26 cellular contexts compared by ENCODE assay signal in the genomic region with DNA sequence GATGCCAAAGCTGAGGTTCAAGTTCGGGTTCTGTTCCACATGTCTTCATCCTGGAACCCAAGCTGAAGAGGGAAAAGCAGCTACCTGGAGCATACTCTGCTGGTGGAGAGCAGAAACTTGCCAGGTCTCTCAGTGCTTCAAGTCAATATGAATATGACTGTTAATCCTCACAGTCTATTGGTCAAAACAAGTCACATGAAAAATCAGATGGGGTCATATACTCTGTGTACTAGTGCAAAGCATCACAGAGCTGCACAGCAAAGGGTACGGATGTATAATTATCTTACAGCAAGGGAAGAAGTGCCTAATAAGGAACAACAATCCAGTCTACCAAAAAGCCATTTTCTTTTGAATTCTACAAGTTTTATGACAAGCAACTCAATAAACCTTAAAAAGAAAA. TPM values are rescaled to one million over a fixed set of nuclear protein-coding genes. Genes with fewer than 3 reads are reported as not detected.
DNase-seq lines count a peak whose midpoint lies in the region; ATAC-seq, FAIRE-seq and TF ChIP-seq lines count a peak whose summit lies in the region.
"Had no signal": no experiment of that assay in that cellular context is flagged by ENCODE, and none has a peak within 500 bp of the region (broad histone marks: within the 10 kb centered on the region; RNA-seq: fewer than 3 reads in every experiment).

No MANE protein-coding gene starts in this region.

- TF ChIP-seq CTCF in endothelial cell of umbilical vein (IDR thresholded peaks at IDR 0.05; ENCODE audit: extremely low read depth in 1 of 2, insufficient read depth in 1 of 2, low read depth in 1 of 2, low read length in 2 of 2), result no peak

- no peak overlapping the region for H2BK120ac ChIP-seq in neuronal stem cell (ENCODE audit: low read depth, low read length)

- intact Hi-C loops in endothelial cell of umbilical vein (cut with micrococcal nuclease), result no loop called here

- H3K4me1 ChIP-seq in BLaER1 (peaks cover 32% of the 10 kb centered on the region), endothelial cell of umbilical vein (ENCODE audit: control insufficient read depth, extremely low read depth, insufficient read depth, low read length) (peaks cover 33% of the 10 kb centered on the region), neuronal stem cell (ENCODE audit: control insufficient read depth in 2 of 2, insufficient read depth in 1 of 2, low read depth in 1 of 2, low read length in 2 of 2) (no peaks in the 10 kb centered on the region)

- TF ChIP-seq POLR2A in endothelial cell of umbilical vein (IDR thresholded peaks at IDR 0.05; ENCODE audit: low read depth, low read length), result no peak

- no peak overlapping the region for H3K27ac ChIP-seq in BLaER1
- peak overlapping the region; percentile 95 for H3K27ac ChIP-seq in endothelial cell of umbilical vein (ENCODE audit: insufficient read depth, low read depth, low read length)
- H3K27ac ChIP-seq in neuronal stem cell (replicated peaks; ENCODE audit: low read length), result no peak overlapping the region
- H3K27ac ChIP-seq: RWPE1 had no signal

- no peak overlapping the region for H3K14ac ChIP-seq in neuronal stem cell (ENCODE audit: low read length)

- no peak overlapping the region for H4K8ac ChIP-seq in neuronal stem cell (ENCODE audit: low read depth, low read length)

- H3K27me3 ChIP-seq in BLaER1 (no peaks in the 10 kb centered on the region), endothelial cell of umbilical vein (ENCODE audit: control insufficient read depth in 2 of 2, insufficient read depth in 2 of 2, low read length in 2 of 2) (no peaks in the 10 kb centered on the region), neuronal stem cell (ENCODE audit: control insufficient read depth in 3 of 3, insufficient read depth in 3 of 3, low read depth in 1 of 3, low read length in 3 of 3) (no peaks in the 10 kb centered on the region)
- H3K27me3 ChIP-seq: MG63, vagina had no signal

- H3K36me3 ChIP-seq in BLaER1, result peaks cover 4% of the 10 kb centered on the region; the same call in 1 of the 2 replicates
- peaks cover 0 to 1% of the 10 kb centered on the region in 2 experiments for H3K36me3 ChIP-seq in endothelial cell of umbilical vein (ENCODE audit: control insufficient read depth in 2 of 2, extremely low read depth in 1 of 2, insufficient read depth in 2 of 2, low read length in 2 of 2)
- no peaks in the 10 kb centered on the region for H3K36me3 ChIP-seq in neuronal stem cell (replicated peaks in 1 of 2; ENCODE audit: control insufficient read depth in 2 of 2, insufficient read depth in 2 of 2, low read length in 2 of 2)
- H3K36me3 ChIP-seq: MG63, vagina had no signal

- H4K91ac ChIP-seq in neuronal stem cell (ENCODE audit: low read depth, low read length, poor library complexity), result no peak overlapping the region

- whole genome bisulfite sequencing in neuronal stem cell (ENCODE audit: extremely low coverage in 2 of 2, insufficient read length in 2 of 2, insufficient replicate concordance in 1 of 2), 2 donors, result no CpG with 5 or more reads among the region's 2 CpGs

- dilution Hi-C loops in endothelial cell of umbilical vein (cut with MboI; ENCODE audit: extremely low pct_ligation_motif_present, low sequenced_read_pairs), result no loop called here

- H4K20me1 ChIP-seq in BLaER1 (no peaks in the 10 kb centered on the region), endothelial cell of umbilical vein (replicated peaks; ENCODE audit: control insufficient read depth, extremely low read depth, insufficient read depth, low read length) (no peaks in the 10 kb centered on the region)

- H3K9me3 ChIP-seq in BLaER1, result no peaks in the 10 kb centered on the region
- H3K9me3 ChIP-seq in endothelial cell of umbilical vein (replicated peaks; ENCODE audit: control insufficient read depth, insufficient read depth, low read length), result no peaks in the 10 kb centered on the region
- H3K9me3 ChIP-seq in neuronal stem cell (replicated peaks in 1 of 2; ENCODE audit: control insufficient read depth in 2 of 2, insufficient read depth in 1 of 2, low read depth in 1 of 2, low read length in 2 of 2), result no peaks in the 10 kb centered on the region
- H3K9me3 ChIP-seq: MG63, vagina had no signal

- H3K4me2 ChIP-seq in BLaER1 (peak overlapping the region; percentile 58), endothelial cell of umbilical vein (ENCODE audit: insufficient read depth, low read length) (peak overlapping the region; percentile 78), neuronal stem cell (ENCODE audit: insufficient read depth, low read length, poor library complexity, severe bottlenecking) (no peak overlapping the region)

- no peak overlapping the region for H3K4ac ChIP-seq in neuronal stem cell (ENCODE audit: low read length)

- H3K4me3 ChIP-seq in BLaER1 (no peak overlapping the region), endothelial cell of umbilical vein (replicated peaks in 1 of 3; ENCODE audit: insufficient read depth in 1 of 3, low read depth in 1 of 3, low read length in 3 of 3) (no peak overlapping the region), neuronal stem cell (ENCODE audit: low read length in 2 of 2) (no peak overlapping the region)
- H3K4me3 ChIP-seq: MG63, vagina had no signal

- POLR2A ChIA-PET in endothelial cell of umbilical vein (lab: Charles Lee), result no interaction called here

- H2AFZ ChIP-seq in endothelial cell of umbilical vein (ENCODE audit: low read depth, low read length) (no peak overlapping the region), neuronal stem cell (ENCODE audit: low read length) (no peak overlapping the region)

- DNase-seq in OCI-M1 (lab: John Stamatoyannopoulos, UW), result peak; percentile 29
- DNase-seq in endothelial cell of umbilical vein (ENCODE audit: low read depth, low spot score), result no peak
- no peak for DNase-seq in activated effector memory CD4-positive, alpha-beta T cell treated with anti-CD3 and anti-CD28 coated beads, Interleukin-2, amount 50 U/mL, for 16 hours
- no peak for DNase-seq in neuronal stem cell (ENCODE audit: low spot score)
- no peak for DNase-seq in HCEC 1CT
- DNase-seq: activated CD4-positive, CD25-positive, alpha-beta regulatory T cell treated with anti-CD3 and anti-CD28 coated beads, Interleukin-2, amount 50 U/mL, for 72 hours; activated effector memory CD4-positive, alpha-beta T cell treated with Interleukin-2 at 50 U/mL for 16 hours; amygdala; CD4-positive, alpha-beta T cell; DMS79; effector memory CD4-positive, alpha-beta T cell; left cardiac atrium; MG63; midbrain; NCI-H187 treated with DMSO at 0.1 percent for 48 hours; NCI-H446; NK-92 treated with Interleukin-12 subunit alpha and Interleukin-12 subunit beta, amount 100 ng/mL, for 24 hours; small intestine; stimulated activated CD4-positive, alpha-beta T cell treated with anti-CD3 and anti-CD28 coated beads, Interleukin-4, amount 100 ng/mL, for 24 hours; substantia nigra had no signal

- H3K23ac ChIP-seq in neuronal stem cell (ENCODE audit: low read depth, low read length, poor library complexity), result no peak overlapping the region

- no peak overlapping the region for H2BK15ac ChIP-seq in neuronal stem cell (ENCODE audit: low read length)

- no peak overlapping the region for H2AK5ac ChIP-seq in neuronal stem cell (ENCODE audit: low read depth, low read length)

- H3K79me1 ChIP-seq in neuronal stem cell (ENCODE audit: low read depth, low read length), result no peaks in the 10 kb centered on the region

- FAIRE-seq in endothelial cell of umbilical vein (lab: Jason Lieb, UNC), result peak; percentile 24
- FAIRE-seq: HepG2, small intestine had no signal

- CTCF ChIA-PET in endothelial cell of umbilical vein (lab: Charles Lee), result interaction anchor here (0.8 to 1.7 kb wide), 4 partner anchors 10 to 15 kb away, joined by 3 to 7 read pairs (median 4); a partner anchor contains a TSS

- no TSS peak for BruUV-seq in endothelial cell of umbilical vein (replicated peaks; lab: Mats Ljungman, UMichigan)

- peaks cover 58% of the 10 kb centered on the region for H3K79me2 ChIP-seq in endothelial cell of umbilical vein (ENCODE audit: control insufficient read depth, insufficient read depth, low read length)

- ATAC-seq in GM18861 (IDR thresholded peaks at IDR 0.05; ENCODE audit: unreplicated experiment) (peak; percentile 17), GM19023 (IDR thresholded peaks at IDR 0.05; ENCODE audit: unreplicated experiment) (no peak)
- ATAC-seq: HepG2 had no signal

- no peak overlapping the region for H2BK5ac ChIP-seq in neuronal stem cell (ENCODE audit: low read length)

- no peak overlapping the region for H3K9ac ChIP-seq in BLaER1
- H3K9ac ChIP-seq in endothelial cell of umbilical vein (replicated peaks; ENCODE audit: extremely low read depth, insufficient read depth, low read length), result peak overlapping the region; percentile 68
- H3K9ac ChIP-seq in neuronal stem cell (ENCODE audit: low read depth, low read length, poor library complexity), result no peak overlapping the region

- H2BK12ac ChIP-seq in neuronal stem cell (ENCODE audit: low read length), result no peak overlapping the region

- no peak overlapping the region for H3K18ac ChIP-seq in neuronal stem cell (ENCODE audit: low read length)

- no peaks in the 10 kb centered on the region for H3K9me1 ChIP-seq in endothelial cell of umbilical vein (replicated peaks; ENCODE audit: control insufficient read depth, extremely low read depth, insufficient read depth, low read length)

TF ChIP-seq in endothelial cell of umbilical vein, 7 proteins besides CTCF, POLR2A, EP300 and RAD21 (continues in another document):
- TF ChIP-seq EZH2 (IDR thresholded peaks at IDR 0.05; ENCODE audit: borderline replicate concordance, low read depth, low read length, severe bottlenecking) (no peak), MYC (IDR thresholded peaks at IDR 0.05; ENCODE audit: low read depth, low read length) (no peak)

RNA-seq across cellular contexts. Expression of a gene that starts 11.6 kb away (rescaled TPM):
- total RNA-seq in endothelial cell of umbilical vein, result 58.2 and 71.2 TPM in 2 replicates
- 20.3 and 27.7 TPM in 2 replicates for polyA plus RNA-seq in endothelial cell of umbilical vein
- polyA plus RNA-seq in endothelial cell of umbilical vein (2011; cell fraction: cytosol; rRNA removed), result 25.3 and 29.9 TPM in 2 replicates
- polyA plus RNA-seq in endothelial cell of umbilical vein (2011; cell fraction: nucleus; rRNA removed), result 57.9 and 62.1 TPM in 2 replicates
- 39.7 and 40.1 TPM in 2 replicates for polyA plus RNA-seq in endothelial cell of umbilical vein (2012)
- 111 and 159 TPM in 2 replicates for polyA minus RNA-seq in endothelial cell of umbilical vein
- 52.8 TPM for polyA minus RNA-seq in endothelial cell of umbilical vein (2011; cell fraction: cytosol; rRNA and poly(A)+ RNA removed)
- polyA minus RNA-seq in endothelial cell of umbilical vein (2011; cell fraction: nucleus; rRNA and poly(A)+ RNA removed), result 62.9 and 65.0 TPM in 2 replicates
- polyA plus RNA-seq in neuronal stem cell (2013, experiment 1 of 2), result 3.4 TPM
- 4.0 TPM for polyA plus RNA-seq in neuronal stem cell (2013, experiment 2 of 2)

RNA-seq across cellular contexts. Expression of a gene that starts 53.0 kb away (rescaled TPM):
- not detected in 2 replicates for total RNA-seq in endothelial cell of umbilical vein
- polyA plus RNA-seq in endothelial cell of umbilical vein, result 0.03 and 0.07 TPM in 2 replicates
- polyA plus RNA-seq in endothelial cell of umbilical vein (2011; cell fraction: cytosol; rRNA removed), result 0.03 TPM in 2 replicates
- 0.10 and 0.26 TPM in 2 replicates for polyA plus RNA-seq in endothelial cell of umbilical vein (2011; cell fraction: nucleus; rRNA removed)
- polyA plus RNA-seq in endothelial cell of umbilical vein (2012), result 0.74 and 0.92 TPM in 2 replicates
- polyA minus RNA-seq in endothelial cell of umbilical vein, result not detected in 2 replicates
- polyA minus RNA-seq in endothelial cell of umbilical vein (2011; cell fraction: cytosol; rRNA and poly(A)+ RNA removed), result not detected
- polyA minus RNA-seq in endothelial cell of umbilical vein (2011; cell fraction: nucleus; rRNA and poly(A)+ RNA removed), result not detected in 2 replicates
- polyA plus RNA-seq in neuronal stem cell (2013, experiment 1 of 2), result 0.36 TPM
- polyA plus RNA-seq in neuronal stem cell (2013, experiment 2 of 2), result 0.25 TPM
